8 cellular contexts compared by ENCODE assay signal in genomic region chr11:65260756-65261590, GRCh38. TPM values are rescaled to one million over a fixed set of nuclear protein-coding genes. Genes with fewer than 3 reads are reported as not detected.
DNase-seq lines count a peak whose midpoint lies in the region; ATAC-seq, FAIRE-seq and TF ChIP-seq lines count a peak whose summit lies in the region.

No MANE protein-coding gene starts in this region.

- POLR2A ChIA-PET in HEK293T (lab: Yijun Ruan, JAX), result interaction anchor here (0.5 to 2.2 kb wide), 45 partner anchors 7 to 486 kb away, joined by 3 to 38 read pairs (median 4); partner anchors contain the start of genes CAPN1, CDC42EP2, DPF2 and FAU
- POLR2A ChIA-PET in activated CD8-positive, alpha-beta T cell treated with anti-CD3 and anti-CD28 coated beads for 36 hours (lab: Charles Lee), result interaction anchor here (0.9 to 2.7 kb wide), 23 partner anchors 9 to 257 kb away, joined by 3 to 17 read pairs (median 4); partner anchors contain the start of genes ARL2, DPF2, FAU and MRPL49

- intact Hi-C loops in activated CD8-positive, alpha-beta T cell treated with anti-CD3 and anti-CD28 coated beads for 36 hours (cut with micrococcal nuclease), result no loop called here

- DNase-seq in HEK293T (ENCODE audit: extremely low spot score) (peak; percentile 21), substantia nigra (lab: John Stamatoyannopoulos, UW) (no peak), urothelium cell line (ENCODE audit: low spot score) (no peak), NCI-H345 treated with DMSO at 0.1 percent for 48 hours (lab: John Stamatoyannopoulos, UW; ENCODE audit: unreplicated experiment) (no peak), D341Med (ENCODE audit: low spot score) (no peak)
- DNase-seq in activated CD8-positive, alpha-beta T cell treated with anti-CD3 and anti-CD28 coated beads for 36 hours, result no peak

- peak overlapping the region; percentile 95 for H3K27ac Mint-ChIP-seq in activated CD8-positive, alpha-beta T cell treated with anti-CD3 and anti-CD28 coated beads for 36 hours

- FAIRE-seq in urothelium cell line (lab: Jason Lieb, UNC), result no peak

- H3K27ac ChIP-seq in C4-2B (peak overlapping the region; percentile 91), substantia nigra (ENCODE audit: low read depth, low read length, poor library complexity, severe bottlenecking) (peak overlapping the region; percentile 90)

- H3K36me3 Mint-ChIP-seq in activated CD8-positive, alpha-beta T cell treated with anti-CD3 and anti-CD28 coated beads for 36 hours (ENCODE audit: low read depth), result peaks cover 28% of the 10 kb centered on the region

- H3K9me3 Mint-ChIP-seq in activated CD8-positive, alpha-beta T cell treated with anti-CD3 and anti-CD28 coated beads for 36 hours, result no peaks in the 10 kb centered on the region

- CTCF ChIA-PET in HEK293T (lab: Yijun Ruan, JAX), result interaction anchor here (1.2 to 1.3 kb wide), 2 partner anchors 54 to 68 kb away, joined by 3 to 4 read pairs; no protein-coding TSS in a partner anchor
- CTCF ChIA-PET in activated CD8-positive, alpha-beta T cell treated with anti-CD3 and anti-CD28 coated beads for 36 hours (lab: Charles Lee), result interaction anchor here (1.0 to 2.8 kb wide), 5 partner anchors 11 to 139 kb away, joined by 4 to 31 read pairs (median 19); partner anchors contain the start of genes CDC42EP2, DPF2, FAU and MRPL49

- peak overlapping the region; percentile 91 for H3K4me3 Mint-ChIP-seq in activated CD8-positive, alpha-beta T cell treated with anti-CD3 and anti-CD28 coated beads for 36 hours

- TF ChIP-seq CTCF in C4-2B (conservative IDR thresholded peaks at IDR 0.05), result no peak
- no peak for TF ChIP-seq CTCF in activated CD8-positive, alpha-beta T cell treated with anti-CD3 and anti-CD28 coated beads for 36 hours (IDR thresholded peaks at IDR 0.05)

- peak overlapping the region; percentile 52 for H3K4me3 ChIP-seq in iPS-18c (ENCODE audit: insufficient read depth, low read depth, low read length)

- no peak for ATAC-seq in activated CD8-positive, alpha-beta T cell treated with anti-CD3 and anti-CD28 coated beads for 36 hours

- H3K27me3 Mint-ChIP-seq in activated CD8-positive, alpha-beta T cell treated with anti-CD3 and anti-CD28 coated beads for 36 hours, result no peaks in the 10 kb centered on the region

- peaks cover 32% of the 10 kb centered on the region for H3K4me1 Mint-ChIP-seq in activated CD8-positive, alpha-beta T cell treated with anti-CD3 and anti-CD28 coated beads for 36 hours (ENCODE audit: low read depth)

- H3K9me3 ChIP-seq in iPS-18c (ENCODE audit: control insufficient read depth, insufficient read depth, low read length), result no peaks in the 10 kb centered on the region

TF ChIP-seq in HEK293T, 16 proteins besides CTCF, POLR2A, EP300 and RAD21:
- TF ChIP-seq PKNOX1 (IDR thresholded peaks at IDR 0.05), result no peak
- TF ChIP-seq ZNF384 (IDR thresholded peaks at IDR 0.05), result no peak
- TF ChIP-seq ELF4 (IDR thresholded peaks at IDR 0.05), result no peak
- TF ChIP-seq TARDBP (IDR thresholded peaks at IDR 0.05), result no peak
- TF ChIP-seq L3MBTL2 (conservative IDR thresholded peaks at IDR 0.05), result no peak
- no peak for TF ChIP-seq FOXA1 (IDR thresholded peaks at IDR 0.05)
- no peak for TF ChIP-seq NFRKB (IDR thresholded peaks at IDR 0.05)
- TF ChIP-seq CTBP1 (IDR thresholded peaks at IDR 0.05; ENCODE audit: borderline replicate concordance), result no peak
- no peak for TF ChIP-seq LEF1 (IDR thresholded peaks at IDR 0.05; ENCODE audit: borderline replicate concordance)
- no peak for TF ChIP-seq FOXK2 (IDR thresholded peaks at IDR 0.05)
- no peak for TF ChIP-seq SUZ12 (IDR thresholded peaks at IDR 0.05)
- no peak for TF ChIP-seq FOXM1 (IDR thresholded peaks at IDR 0.05; ENCODE audit: borderline replicate concordance)
- TF ChIP-seq BHLHE40 (IDR thresholded peaks at IDR 0.05; ENCODE audit: borderline replicate concordance), result no peak
- TF ChIP-seq ARNT (IDR thresholded peaks at IDR 0.05), result no peak
- no peak for TF ChIP-seq SP1 (IDR thresholded peaks at IDR 0.05)

RNA-seq across cellular contexts. Expression of gene POLA2, which starts 0.8 kb away (rescaled TPM):
- 10 to 100 TPM; 55.2 to 63.8 TPM for total RNA-seq in activated CD8-positive, alpha-beta T cell treated with anti-CD3 and anti-CD28 coated beads for 36 hours

RNA-seq across cellular contexts. Expression of gene CDC42EP2, which starts 53.7 kb away (rescaled TPM):
- total RNA-seq in activated CD8-positive, alpha-beta T cell treated with anti-CD3 and anti-CD28 coated beads for 36 hours, result 1 to 10 TPM in 1 of 2 experiments, not detected in 1; 1.2 TPM
